Comparison of ENCODE assay signal across 1 cellular context in the genomic region with DNA sequence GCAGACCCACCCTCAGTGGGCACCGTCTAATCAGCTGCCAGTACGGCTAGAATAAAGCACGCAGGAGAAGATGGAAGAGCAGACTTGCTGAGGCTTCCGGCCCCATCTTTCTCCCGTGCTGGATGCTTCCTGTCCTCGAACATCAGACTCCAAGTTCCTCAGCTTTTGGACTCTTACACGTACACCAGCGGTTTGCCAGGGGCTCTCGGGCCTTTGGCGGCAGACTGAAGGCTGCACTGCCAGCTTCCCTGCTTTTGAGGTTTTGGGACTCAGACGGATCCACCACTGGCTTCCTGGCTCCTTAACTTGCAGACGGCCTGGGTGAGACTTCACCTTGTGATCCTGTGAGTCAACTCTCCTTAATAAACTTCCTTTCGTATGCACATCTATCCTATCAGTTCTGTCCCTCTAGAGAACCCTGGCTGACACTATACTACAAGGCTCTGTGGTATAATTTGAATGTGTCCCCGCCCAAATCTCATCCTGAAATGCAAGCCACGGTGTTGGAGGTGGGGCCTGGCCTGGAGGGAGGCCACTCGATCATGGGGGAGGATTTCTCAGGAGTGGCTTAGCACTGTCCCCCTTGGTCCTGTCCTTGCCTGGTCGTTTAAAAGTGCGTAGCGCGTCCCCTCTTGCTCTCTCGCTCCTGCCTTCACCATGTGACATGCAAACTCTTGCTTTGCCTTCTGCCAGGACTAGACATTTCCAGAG.
TF ChIP-seq lines count a peak whose summit lies in the region.

No MANE protein-coding gene starts in this region.

TF ChIP-seq in A549, 52 proteins besides CTCF, POLR2A, EP300 and RAD21 (continued from another document):
- TF ChIP-seq, protein P1, sequence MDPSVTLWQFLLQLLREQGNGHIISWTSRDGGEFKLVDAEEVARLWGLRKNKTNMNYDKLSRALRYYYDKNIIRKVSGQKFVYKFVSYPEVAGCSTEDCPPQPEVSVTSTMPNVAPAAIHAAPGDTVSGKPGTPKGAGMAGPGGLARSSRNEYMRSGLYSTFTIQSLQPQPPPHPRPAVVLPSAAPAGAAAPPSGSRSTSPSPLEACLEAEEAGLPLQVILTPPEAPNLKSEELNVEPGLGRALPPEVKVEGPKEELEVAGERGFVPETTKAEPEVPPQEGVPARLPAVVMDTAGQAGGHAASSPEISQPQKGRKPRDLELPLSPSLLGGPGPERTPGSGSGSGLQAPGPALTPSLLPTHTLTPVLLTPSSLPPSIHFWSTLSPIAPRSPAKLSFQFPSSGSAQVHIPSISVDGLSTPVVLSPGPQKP (IDR thresholded peaks at IDR 0.05; ENCODE audit: low read depth, low read length), result no peak
- TF ChIP-seq HDAC2 (IDR thresholded peaks at IDR 0.05), result no peak
- TF ChIP-seq HOXB13 (CRISPR knock-in tag; IDR thresholded peaks at IDR 0.05; ENCODE audit: low read depth), result no peak
- no peak for TF ChIP-seq KDM5A (IDR thresholded peaks at IDR 0.05)
